Comparison of ENCODE assay signal across 20 cellular contexts in genomic region chr11:93477684-93478234, GRCh38.
DNase-seq lines count a peak whose midpoint lies in the region; ATAC-seq and TF ChIP-seq lines count a peak whose summit lies in the region.
"Had no signal": no experiment of that assay in that cellular context is flagged by ENCODE, and none has a peak within 500 bp of the region (broad histone marks: within the 10 kb centered on the region; RNA-seq: fewer than 3 reads in every experiment).

No MANE protein-coding gene starts in this region.

- H2BK15ac ChIP-seq in mesendoderm (replicated peaks; ENCODE audit: low read depth) = no peak overlapping the region

- H3K4me3 ChIP-seq in mesendoderm (ENCODE audit: low read length) (no peak overlapping the region), breast epithelium (no peak overlapping the region)
- H3K4me3 ChIP-seq: BLaER1 treated with 17β-estradiol and CSF1 and Interleukin-3, amounts not matched to agents 10 nM and 100 nM; heart left ventricle; sigmoid colon; tibial nerve had no signal

- no peak overlapping the region for H3K4me3 Mint-ChIP-seq in chondrocyte (ENCODE audit: unreplicated experiment)
- H3K4me3 Mint-ChIP-seq: activated naive CD8-positive, alpha-beta T cell treated with anti-CD3 and anti-CD28 coated beads, Interleukin-2, amount 10 ng/mL, durations not matched to agents 7 days and 5 days; natural killer cell; stimulated activated effector memory CD8-positive, alpha-beta T cell treated with anti-CD3 and anti-CD28 coated beads, Interleukin-12 subunit alpha, Interleukin-12 subunit beta, amount 100 ng/mL, for 72 hours had no signal

- H3K4me2 ChIP-seq in mesendoderm (ENCODE audit: low read length) = no peak overlapping the region
- H3K4me2 ChIP-seq: BLaER1 treated with 17β-estradiol and CSF1 and Interleukin-3, amounts not matched to agents 10 nM and 100 nM had no signal

- no peaks in the 10 kb centered on the region for H3K9me3 Mint-ChIP-seq in chondrocyte (ENCODE audit: low read depth)
- H3K9me3 Mint-ChIP-seq: activated naive CD8-positive, alpha-beta T cell treated with anti-CD3 and anti-CD28 coated beads, Interleukin-2, amount 10 ng/mL, durations not matched to agents 7 days and 5 days; natural killer cell; stimulated activated effector memory CD8-positive, alpha-beta T cell treated with anti-CD3 and anti-CD28 coated beads, Interleukin-12 subunit alpha, Interleukin-12 subunit beta, amount 100 ng/mL, for 72 hours had no signal

- H3K79me1 ChIP-seq in mesendoderm (ENCODE audit: low read length) = peaks cover 4% of the 10 kb centered on the region

- H3K4me1 ChIP-seq in mesendoderm (ENCODE audit: control insufficient read depth, low read depth, low read length) (peaks cover 11% of the 10 kb centered on the region), breast epithelium (no peaks in the 10 kb centered on the region)
- H3K4me1 ChIP-seq: BLaER1 treated with 17β-estradiol and CSF1 and Interleukin-3, amounts not matched to agents 10 nM and 100 nM; sigmoid colon had no signal

- no peaks in the 10 kb centered on the region for H3K79me2 ChIP-seq in mesendoderm (ENCODE audit: control insufficient read depth, insufficient read depth, low read length)

- DNase-seq in G401 (ENCODE audit: low spot score) = peak; percentile 15
- DNase-seq in NCI-H1048 (lab: John Stamatoyannopoulos, UW) = peak; percentile 56
- DNase-seq in dermis blood vessel endothelial cell = peak; percentile 60
- peak; percentile 83 for DNase-seq in mesendoderm
- DNase-seq in activated naive CD4-positive, alpha-beta T cell treated with anti-CD3 and anti-CD28 coated beads, Interleukin-2, amount 50 U/mL, for 16 hours = no peak
- DNase-seq in chondrocyte (ENCODE audit: low spot score) = no peak
- no peak for DNase-seq in breast epithelium (ENCODE audit: low spot score in 2 of 2)
- DNase-seq: activated CD4-positive, alpha-beta T cell treated with anti-CD3 and anti-CD28 coated beads for 4 hours; activated naive CD8-positive, alpha-beta T cell treated with anti-CD3 and anti-CD28 coated beads, Interleukin-2, amount 10 ng/mL, durations not matched to agents 7 days and 5 days; activated T-cell treated with anti-CD3 and anti-CD28 coated beads for 4 hours; DMS79; erythroblast; heart left ventricle; natural killer cell; sigmoid colon had no signal

- H3K9me3 ChIP-seq in breast epithelium = no peaks in the 10 kb centered on the region
- H3K9me3 ChIP-seq: BLaER1 treated with 17β-estradiol and CSF1 and Interleukin-3, amounts not matched to agents 10 nM and 100 nM; heart left ventricle; sigmoid colon had no signal

- no peak for TF ChIP-seq POLR2A in breast epithelium (IDR thresholded peaks at IDR 0.05)

- H3K18ac ChIP-seq in mesendoderm (ENCODE audit: low read length) = peak overlapping the region; percentile 33

- H3K4ac ChIP-seq in mesendoderm (ENCODE audit: low read depth, low read length) = no peak overlapping the region

- no peak overlapping the region for H3K27ac Mint-ChIP-seq in chondrocyte (ENCODE audit: unreplicated experiment)
- H3K27ac Mint-ChIP-seq: activated naive CD8-positive, alpha-beta T cell treated with anti-CD3 and anti-CD28 coated beads, Interleukin-2, amount 10 ng/mL, durations not matched to agents 7 days and 5 days; natural killer cell; stimulated activated effector memory CD8-positive, alpha-beta T cell treated with anti-CD3 and anti-CD28 coated beads, Interleukin-12 subunit alpha, Interleukin-12 subunit beta, amount 100 ng/mL, for 72 hours had no signal

- no peaks in the 10 kb centered on the region for H3K27me3 Mint-ChIP-seq in chondrocyte (ENCODE audit: low read depth)
- H3K27me3 Mint-ChIP-seq: activated naive CD8-positive, alpha-beta T cell treated with anti-CD3 and anti-CD28 coated beads, Interleukin-2, amount 10 ng/mL, durations not matched to agents 7 days and 5 days had no signal

- H3K56ac ChIP-seq in mesendoderm (ENCODE audit: low read length) = peak overlapping the region; percentile 70

- H3K36me3 Mint-ChIP-seq in chondrocyte (ENCODE audit: low read depth) = peaks cover 15% of the 10 kb centered on the region
- H3K36me3 Mint-ChIP-seq: activated naive CD8-positive, alpha-beta T cell treated with anti-CD3 and anti-CD28 coated beads, Interleukin-2, amount 10 ng/mL, durations not matched to agents 7 days and 5 days; natural killer cell; stimulated activated effector memory CD8-positive, alpha-beta T cell treated with anti-CD3 and anti-CD28 coated beads, Interleukin-12 subunit alpha, Interleukin-12 subunit beta, amount 100 ng/mL, for 72 hours had no signal

- intact Hi-C loops in breast epithelium (cut with DNase I; ENCODE audit: low total_unique reads) = no loop called here

- H3K27ac ChIP-seq in mesendoderm (ENCODE audit: low read depth, low read length) = peak overlapping the region; percentile 84
- H3K27ac ChIP-seq in breast epithelium = no peak overlapping the region
- H3K27ac ChIP-seq: BLaER1 treated with 17β-estradiol and CSF1 and Interleukin-3, amounts not matched to agents 10 nM and 100 nM; heart left ventricle; sigmoid colon; tibial nerve had no signal

- in situ Hi-C loops in G401 (cut with HindIII; ENCODE audit: low sequenced_read_pairs) = no loop called here

- no CpG with 5 or more reads among the region's 11 CpGs for WGBS in mesendoderm (ENCODE audit: extremely low coverage, insufficient coverage, low lambda C conversion rate)

- no peak for ATAC-seq in HG03196 (IDR thresholded peaks at IDR 0.05; ENCODE audit: unreplicated experiment)
- ATAC-seq: heart left ventricle; natural killer cell; Panc1; stimulated activated effector memory CD8-positive, alpha-beta T cell treated with anti-CD3 and anti-CD28 coated beads, Interleukin-12 subunit alpha, Interleukin-12 subunit beta, amount 100 ng/mL, for 72 hours had no signal

- no peak overlapping the region for H2BK120ac ChIP-seq in mesendoderm (ENCODE audit: low read depth, low read length)

- H3K27me3 ChIP-seq in mesendoderm (ENCODE audit: insufficient read depth, low read length, poor library complexity) = no peaks in the 10 kb centered on the region
- H3K27me3 ChIP-seq in breast epithelium = no peaks in the 10 kb centered on the region
- H3K27me3 ChIP-seq: BLaER1 treated with 17β-estradiol and CSF1 and Interleukin-3, amounts not matched to agents 10 nM and 100 nM; heart left ventricle; sigmoid colon; tibial nerve had no signal

- H3K9ac ChIP-seq in mesendoderm (ENCODE audit: low read length) = peak overlapping the region; percentile 38
- H3K9ac ChIP-seq: BLaER1 treated with 17β-estradiol and CSF1 and Interleukin-3, amounts not matched to agents 10 nM and 100 nM had no signal

- H2BK5ac ChIP-seq in mesendoderm (ENCODE audit: low read length) = no peak overlapping the region

- H4K8ac ChIP-seq in mesendoderm (ENCODE audit: low read depth, low read length) = no peak overlapping the region

- H3K4me1 Mint-ChIP-seq in chondrocyte (ENCODE audit: low read depth) = peaks cover 19% of the 10 kb centered on the region
- H3K4me1 Mint-ChIP-seq: activated naive CD8-positive, alpha-beta T cell treated with anti-CD3 and anti-CD28 coated beads, Interleukin-2, amount 10 ng/mL, durations not matched to agents 7 days and 5 days; natural killer cell; stimulated activated effector memory CD8-positive, alpha-beta T cell treated with anti-CD3 and anti-CD28 coated beads, Interleukin-12 subunit alpha, Interleukin-12 subunit beta, amount 100 ng/mL, for 72 hours had no signal

- H3K36me3 ChIP-seq in mesendoderm (ENCODE audit: control insufficient read depth, insufficient read depth, low read length) = no peaks in the 10 kb centered on the region
- no peaks in the 10 kb centered on the region for H3K36me3 ChIP-seq in breast epithelium

- H3K23ac ChIP-seq in mesendoderm (ENCODE audit: low read length) = peak overlapping the region; percentile 89

- H2AK5ac ChIP-seq in mesendoderm (ENCODE audit: low read length) = no peak overlapping the region

- H4K5ac ChIP-seq in mesendoderm (ENCODE audit: low read length) = peak overlapping the region; percentile 23

- TF ChIP-seq CTCF in chondrocyte (IDR thresholded peaks at IDR 0.05) (no peak), breast epithelium (IDR thresholded peaks at IDR 0.05) (no peak)

Comparison
In these comparisons a context has a peak if more than half of its experiments do, and no peak if none do; other contexts are left out.
1. DNase-seq: peak in G401 (single experiment), NCI-H1048 (single experiment), dermis blood vessel endothelial cell (single experiment) and mesendoderm (single experiment); none in activated naive CD4-positive, alpha-beta T cell treated with anti-CD3 and anti-CD28 coated beads, Interleukin-2, amount 50 U/mL, for 16 hours (single experiment), chondrocyte (single experiment) and breast epithelium (0 of 2).